In genomic region chr1:143884532-143884931, GRCh38 we compare ENCODE assay signal across 8 cellular contexts.
DNase-seq lines count a peak whose midpoint lies in the region; ATAC-seq, FAIRE-seq and TF ChIP-seq lines count a peak whose summit lies in the region.
"Not testable (repeated sequence)": the region's sequence is repeated elsewhere in the genome, so short reads cannot be mapped to it uniquely, and the experiment has no call there.

No MANE protein-coding gene starts in this region.

- FAIRE-seq in D721Med (lab: Jason Lieb, UNC): not testable (repeated sequence)

- H3K36me3 Mint-ChIP-seq in T-cell; activated T-helper 17 cell treated with anti-CD3 and anti-CD28 coated beads, Interleukin-2, amount 50 U/mL, for 72 hours (ENCODE audit: low read depth); natural killer cell treated with Interleukin-12 subunit alpha and Interleukin-12 subunit beta and Interleukin-15 and Interleukin-18, amount 100 ng/mL, for 72 hours: not testable (repeated sequence)

- POLR2A ChIA-PET in T-cell (lab: Charles Lee): not testable (repeated sequence)

- not testable (repeated sequence) for H3K9me3 Mint-ChIP-seq in T-cell; activated T-helper 17 cell treated with anti-CD3 and anti-CD28 coated beads, Interleukin-2, amount 50 U/mL, for 72 hours; natural killer cell treated with Interleukin-12 subunit alpha and Interleukin-12 subunit beta and Interleukin-15 and Interleukin-18, amount 100 ng/mL, for 72 hours

- peak; percentile 78 for ATAC-seq in GM21447 (IDR thresholded peaks at IDR 0.05; ENCODE audit: unreplicated experiment)
- peak; percentile 92 for ATAC-seq in HG03097 (IDR thresholded peaks at IDR 0.05; ENCODE audit: low FRiP score, unreplicated experiment)
- ATAC-seq in T-cell (replicated peaks in 1 of 4): peak; percentile 70 to 95 (median 86)
- peak; percentile 86 for ATAC-seq in activated T-helper 17 cell treated with anti-CD3 and anti-CD28 coated beads, Interleukin-2, amount 50 U/mL, for 72 hours (replicated peaks)
- peak; percentile 87 to 89 for ATAC-seq in natural killer cell treated with Interleukin-12 subunit alpha and Interleukin-12 subunit beta and Interleukin-15 and Interleukin-18, amount 100 ng/mL, for 72 hours

- CTCF ChIA-PET in T-cell (lab: Charles Lee): not testable (repeated sequence)

- peak; percentile 11 for TF ChIP-seq CTCF in D721Med (IDR thresholded peaks at IDR 0.05; ENCODE audit: insufficient read depth, missing control alignments)
- not testable (repeated sequence) for TF ChIP-seq CTCF in epithelial cell of proximal tubule (conservative IDR thresholded peaks at IDR 0.05; ENCODE audit: low read depth, low read length)

- peak overlapping the region; percentile 21 for H3K4me3 ChIP-seq in epithelial cell of proximal tubule (ENCODE audit: low read depth, low read length)

- H3K4me1 Mint-ChIP-seq in T-cell; activated T-helper 17 cell treated with anti-CD3 and anti-CD28 coated beads, Interleukin-2, amount 50 U/mL, for 72 hours; natural killer cell treated with Interleukin-12 subunit alpha and Interleukin-12 subunit beta and Interleukin-15 and Interleukin-18, amount 100 ng/mL, for 72 hours (ENCODE audit: low read depth in 2 of 2): not testable (repeated sequence)

- peak overlapping the region in 2 of 3 donors; percentile 65 to 71 for H3K4me3 Mint-ChIP-seq in T-cell
- H3K4me3 Mint-ChIP-seq in activated T-helper 17 cell treated with anti-CD3 and anti-CD28 coated beads, Interleukin-2, amount 50 U/mL, for 72 hours: peak overlapping the region; percentile 58
- H3K4me3 Mint-ChIP-seq in natural killer cell treated with Interleukin-12 subunit alpha and Interleukin-12 subunit beta and Interleukin-15 and Interleukin-18, amount 100 ng/mL, for 72 hours: peak overlapping the region; percentile 68

- H3K27me3 Mint-ChIP-seq in T-cell; activated T-helper 17 cell treated with anti-CD3 and anti-CD28 coated beads, Interleukin-2, amount 50 U/mL, for 72 hours; natural killer cell treated with Interleukin-12 subunit alpha and Interleukin-12 subunit beta and Interleukin-15 and Interleukin-18, amount 100 ng/mL, for 72 hours: not testable (repeated sequence)

- not testable (repeated sequence) for DNase-seq in D721Med (ENCODE audit: insufficient read length, low spot score); epithelial cell of proximal tubule (ENCODE audit: low read depth); natural killer cell treated with Interleukin-12 subunit alpha and Interleukin-12 subunit beta and Interleukin-15 and Interleukin-18, amount 100 ng/mL, for 72 hours (ENCODE audit: low spot score)
- DNase-seq in T-cell: peak in 33 of 34 experiments; percentile 4 to 74 (median 32)
- DNase-seq in stimulated activated CD8-positive, alpha-beta memory T cell treated with anti-CD3 and anti-CD28 coated beads, Interleukin-15, amount 100 ng/mL, for 48 hours (ENCODE audit: low read depth in 2 of 2): peak; percentile 19 to 44

- H3K27ac Mint-ChIP-seq in T-cell: peak overlapping the region in 1 of 2 donors; percentile 27
- not testable (repeated sequence) for H3K27ac Mint-ChIP-seq in activated T-helper 17 cell treated with anti-CD3 and anti-CD28 coated beads, Interleukin-2, amount 50 U/mL, for 72 hours; natural killer cell treated with Interleukin-12 subunit alpha and Interleukin-12 subunit beta and Interleukin-15 and Interleukin-18, amount 100 ng/mL, for 72 hours
